23 cellular contexts compared by ENCODE assay signal in the genomic region with DNA sequence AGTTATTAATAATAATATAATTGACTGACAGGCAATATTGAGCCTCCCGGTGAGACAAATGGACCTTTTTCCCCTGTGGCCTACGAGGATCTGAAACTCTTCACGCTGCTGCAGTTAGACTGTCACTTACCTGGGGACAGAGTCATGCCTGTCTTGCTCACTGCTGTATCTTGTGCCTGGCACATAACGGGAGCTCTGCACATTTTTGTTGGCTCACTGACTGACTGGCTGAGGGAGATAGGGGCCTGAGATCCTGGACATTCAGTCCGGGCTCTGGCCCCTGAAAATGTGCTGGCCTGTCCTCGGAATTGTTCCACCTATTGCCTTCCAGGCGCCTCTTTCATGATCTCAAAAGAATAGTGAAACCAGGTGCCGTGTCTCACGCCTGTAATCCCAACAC. TPM values are rescaled to one million over a fixed set of nuclear protein-coding genes. Genes with fewer than 3 reads are reported as not detected.
DNase-seq lines count a peak whose midpoint lies in the region; ATAC-seq and TF ChIP-seq lines count a peak whose summit lies in the region.
"Had no signal": no experiment of that assay in that cellular context is flagged by ENCODE, and none has a peak within 500 bp of the region (broad histone marks: within the 10 kb centered on the region; RNA-seq: fewer than 3 reads in every experiment).

No MANE protein-coding gene starts in this region.

- H3K4me1 ChIP-seq in Peyer's patch (peaks cover 0 to 6% (median 0%) of the 10 kb centered on the region in 4 donors), spleen (peaks cover 0 to 36% (median 6%) of the 10 kb centered on the region in 6 donors), aorta (ENCODE audit: control insufficient read depth in 1 of 2, insufficient read depth in 2 of 2, low read length in 2 of 2) (no peaks in the 10 kb centered on the region)
- H3K4me1 ChIP-seq: ascending aorta, SJCRH30 had no signal

- CTCF ChIA-PET in activated CD4-positive, alpha-beta T cell treated with anti-CD3 and anti-CD28 coated beads for 36 hours (lab: Charles Lee): interaction anchor here (0.5 to 2.0 kb wide), 9 partner anchors 9 to 526 kb away, joined by 3 to 14 read pairs (median 5); no protein-coding TSS in a partner anchor
- CTCF ChIA-PET in activated naive CD4-positive, alpha-beta T cell treated with anti-CD3 and anti-CD28 coated beads, Interleukin-2, amount 10 ng/mL, durations not matched to agents 7 days and 5 days (lab: Charles Lee): interaction anchor here (0.8 to 8.2 kb wide), 5 partner anchors 10 to 54 kb away, joined by 3 to 76 read pairs (median 14); a partner anchor contains a TSS

- peak; percentile 64 for DNase-seq in activated CD4-positive, alpha-beta T cell treated with anti-CD3 and anti-CD28 coated beads for 36 hours
- no peak for DNase-seq in activated CD4-positive, alpha-beta T cell treated with anti-CD3 and anti-CD28 coated beads, Interleukin-2, amount 50 U/mL, for 4 hours
- DNase-seq in Peyer's patch: no peak
- no peak for DNase-seq in activated naive CD4-positive, alpha-beta T cell treated with anti-CD3 and anti-CD28 coated beads, Interleukin-2, amount 10 ng/mL, durations not matched to agents 7 days and 5 days
- DNase-seq in spleen: no peak
- DNase-seq in aorta: no peak
- no peak for DNase-seq in NCI-H2107 treated with DMSO at 0.1 percent for 48 hours (lab: John Stamatoyannopoulos, UW; ENCODE audit: unreplicated experiment)
- DNase-seq: 8988T, DMS53, glutamatergic neuron, NCI-H1694, SJCRH30, T1000, trophoblast cell had no signal

- H3K4me3 Mint-ChIP-seq in activated CD4-positive, alpha-beta T cell treated with anti-CD3 and anti-CD28 coated beads for 36 hours: peak overlapping the region; percentile 83
- H3K4me3 Mint-ChIP-seq in activated naive CD4-positive, alpha-beta T cell treated with anti-CD3 and anti-CD28 coated beads, Interleukin-2, amount 10 ng/mL, durations not matched to agents 7 days and 5 days: peak overlapping the region; percentile 81

- H3K27me3 ChIP-seq in Peyer's patch: no peaks in the 10 kb centered on the region
- H3K27me3 ChIP-seq in spleen (replicated peaks in 1 of 7): peaks cover 0 to 14% (median 0%) of the 10 kb centered on the region in 7 donors
- H3K27me3 ChIP-seq in aorta (ENCODE audit: control insufficient read depth in 1 of 2, insufficient read depth in 2 of 2, low read length in 1 of 2): no peaks in the 10 kb centered on the region
- H3K27me3 ChIP-seq: ascending aorta, BLaER1, SJCRH30 had no signal

- H3K36me3 Mint-ChIP-seq in activated CD4-positive, alpha-beta T cell treated with anti-CD3 and anti-CD28 coated beads for 36 hours (ENCODE audit: low read depth): peaks cover 65% of the 10 kb centered on the region
- peaks cover 66% of the 10 kb centered on the region for H3K36me3 Mint-ChIP-seq in activated naive CD4-positive, alpha-beta T cell treated with anti-CD3 and anti-CD28 coated beads, Interleukin-2, amount 10 ng/mL, durations not matched to agents 7 days and 5 days

- no peaks in the 10 kb centered on the region for H3K9me3 ChIP-seq in Peyer's patch
- no peaks in the 10 kb centered on the region for H3K9me3 ChIP-seq in spleen
- no peaks in the 10 kb centered on the region for H3K9me3 ChIP-seq in aorta (ENCODE audit: control insufficient read depth, low read length)
- H3K9me3 ChIP-seq: ascending aorta, BLaER1, SJCRH30 had no signal

- TF ChIP-seq CTCF in Peyer's patch (IDR thresholded peaks at IDR 0.05) (no peak), spleen (IDR thresholded peaks at IDR 0.05 in 8 of 11, conservative IDR thresholded peaks at IDR 0.05 in 3 of 11) (no peak)

- H3K4me3 ChIP-seq in Peyer's patch: peak overlapping the region in 2 of 4 donors; percentile 28 to 33
- peak overlapping the region in 3 of 8 donors; percentile 39 to 67 (median 40) for H3K4me3 ChIP-seq in spleen
- no peak overlapping the region for H3K4me3 ChIP-seq in aorta (ENCODE audit: low read length in 2 of 2)
- H3K4me3 ChIP-seq: ascending aorta, BLaER1, coronary artery, SJCRH30 had no signal

- intact Hi-C loops in activated CD4-positive, alpha-beta T cell treated with anti-CD3 and anti-CD28 coated beads for 36 hours (cut with DNase I, micrococcal nuclease): loop anchor here (2.0 to 5.0 kb wide), 6 partner anchors 58 to 584 kb away; a partner anchor contains a TSS
- intact Hi-C loops in spleen (cut with DNase I; ENCODE audit: low total_unique reads) (no loop called here), aorta (cut with DNase I) (no loop called here)

- ATAC-seq in activated CD4-positive, alpha-beta T cell treated with anti-CD3 and anti-CD28 coated beads for 36 hours: peak; percentile 31
- ATAC-seq in GM18907 (IDR thresholded peaks at IDR 0.05; ENCODE audit: unreplicated experiment) (no peak), aorta (ENCODE audit: low FRiP score) (no peak)

- H3K4me1 Mint-ChIP-seq in activated CD4-positive, alpha-beta T cell treated with anti-CD3 and anti-CD28 coated beads for 36 hours: peaks cover 54% of the 10 kb centered on the region
- peaks cover 70% of the 10 kb centered on the region for H3K4me1 Mint-ChIP-seq in activated naive CD4-positive, alpha-beta T cell treated with anti-CD3 and anti-CD28 coated beads, Interleukin-2, amount 10 ng/mL, durations not matched to agents 7 days and 5 days

- H3K27ac ChIP-seq in Peyer's patch: peak overlapping the region; percentile 42 to 76 (median 69)
- H3K27ac ChIP-seq in spleen: peak overlapping the region; percentile 1 to 89 (median 66)
- no peak overlapping the region for H3K27ac ChIP-seq in aorta (ENCODE audit: low read depth in 1 of 2, low read length in 2 of 2)
- H3K27ac ChIP-seq: ascending aorta, BLaER1, coronary artery, epithelial cell of prostate, SJCRH30 had no signal

- H3K27me3 Mint-ChIP-seq in activated CD4-positive, alpha-beta T cell treated with anti-CD3 and anti-CD28 coated beads for 36 hours: no peaks in the 10 kb centered on the region
- H3K27me3 Mint-ChIP-seq in activated naive CD4-positive, alpha-beta T cell treated with anti-CD3 and anti-CD28 coated beads, Interleukin-2, amount 10 ng/mL, durations not matched to agents 7 days and 5 days: peaks cover 4% of the 10 kb centered on the region

- POLR2A ChIA-PET in activated CD4-positive, alpha-beta T cell treated with anti-CD3 and anti-CD28 coated beads for 36 hours (lab: Charles Lee): interaction anchor here (0.7 to 3.8 kb wide), 4 partner anchors 39 to 292 kb away, joined by 3 to 23 read pairs (median 4); a partner anchor contains a TSS

- no peak for TF ChIP-seq POLR2A in Peyer's patch (IDR thresholded peaks at IDR 0.05)
- TF ChIP-seq POLR2A in spleen (IDR thresholded peaks at IDR 0.05): no peak

- peak overlapping the region; percentile 100 for H3K27ac Mint-ChIP-seq in activated CD4-positive, alpha-beta T cell treated with anti-CD3 and anti-CD28 coated beads for 36 hours
- H3K27ac Mint-ChIP-seq in activated naive CD4-positive, alpha-beta T cell treated with anti-CD3 and anti-CD28 coated beads, Interleukin-2, amount 10 ng/mL, durations not matched to agents 7 days and 5 days: peak overlapping the region; percentile 100

- WGBS in spleen, 5 donors: 48 to 79% (median 69%) methylated on average over 8 to 9 of the region's 9 CpGs
- 67 to 74% methylated on average over 9 of the region's 9 CpGs for WGBS in aorta, 2 donors

- H3K36me3 ChIP-seq in Peyer's patch: no peaks in the 10 kb centered on the region
- H3K36me3 ChIP-seq in spleen: no peaks in the 10 kb centered on the region
- H3K36me3 ChIP-seq in aorta (ENCODE audit: control insufficient read depth in 1 of 2, insufficient read depth in 2 of 2, low read length in 1 of 2): no peaks in the 10 kb centered on the region
- H3K36me3 ChIP-seq: ascending aorta, BLaER1, SJCRH30 had no signal

- no peaks in the 10 kb centered on the region for H3K9me3 Mint-ChIP-seq in activated CD4-positive, alpha-beta T cell treated with anti-CD3 and anti-CD28 coated beads for 36 hours (ENCODE audit: low read depth)
- no peaks in the 10 kb centered on the region for H3K9me3 Mint-ChIP-seq in activated naive CD4-positive, alpha-beta T cell treated with anti-CD3 and anti-CD28 coated beads, Interleukin-2, amount 10 ng/mL, durations not matched to agents 7 days and 5 days

RNA-seq across cellular contexts. Expression of a gene that starts 0.7 kb away (rescaled TPM):
- total RNA-seq in activated CD4-positive, alpha-beta T cell treated with anti-CD3 and anti-CD28 coated beads for 36 hours: 100 to 1,000 TPM; 305 to 331 TPM
- total RNA-seq in Peyer's patch (10 to 100 TPM; 15.4 to 26.6 (median 21.1) TPM), spleen (10 to 100 TPM; 27.3 to 70.0 (median 43.0) TPM), aorta (1 to 10 TPM; 3.0 to 3.9 TPM)
- polyA plus RNA-seq in spleen (10 to 100 TPM; 28.6 to 70.7 (median 31.7) TPM), aorta (1 to 10 TPM in 1 of 2 donors, under 1 TPM in 1; 0.36 to 3.3 TPM)
- total RNA-seq: ascending aorta, H1, lung microvascular endothelial cell, NCI-H460, SJCRH30 had no signal
- polyA plus RNA-seq: H1, neural cell had no signal

RNA-seq across cellular contexts. Expression of a gene that starts 0.9 kb away (rescaled TPM):
- 100 to 1,000 TPM; 141 to 146 TPM for total RNA-seq in activated CD4-positive, alpha-beta T cell treated with anti-CD3 and anti-CD28 coated beads for 36 hours
- 1 to 10 TPM; 4.7 to 7.0 (median 5.4) TPM for total RNA-seq in Peyer's patch
- total RNA-seq in spleen: 10 to 100 TPM; 15.7 to 30.5 (median 20.2) TPM
- 1 to 10 TPM; 1.4 to 3.9 (median 3.5) TPM for polyA plus RNA-seq in spleen
- total RNA-seq in aorta: 1 to 10 TPM; 1.1 to 3.0 TPM
- polyA plus RNA-seq in aorta: not detected
- total RNA-seq: ascending aorta, H1, lung microvascular endothelial cell, NCI-H460, SJCRH30 had no signal
- polyA plus RNA-seq: H1, neural cell had no signal

RNA-seq across cellular contexts. Expression of a gene that starts 16.2 kb away (rescaled TPM):
- 10 to 100 TPM; 44.2 to 50.7 TPM for total RNA-seq in activated CD4-positive, alpha-beta T cell treated with anti-CD3 and anti-CD28 coated beads for 36 hours
- total RNA-seq in Peyer's patch: 10 to 100 TPM; 47.7 to 60.1 (median 54.1) TPM
- total RNA-seq in spleen: 10 to 100 TPM; 31.8 to 55.6 (median 42.8) TPM
- 10 to 100 TPM; 13.0 to 17.8 (median 13.6) TPM for polyA plus RNA-seq in spleen
- 10 to 100 TPM; 33.4 to 35.2 TPM for total RNA-seq in aorta
- polyA plus RNA-seq in aorta: 10 to 100 TPM in 1 of 2 donors, 1 to 10 TPM in 1; 3.3 to 14.3 TPM

RNA-seq across cellular contexts. Expression of a gene that starts 38.7 kb away (rescaled TPM):
- total RNA-seq in activated CD4-positive, alpha-beta T cell treated with anti-CD3 and anti-CD28 coated beads for 36 hours: 100 to 1,000 TPM; 400 to 530 TPM
- total RNA-seq in Peyer's patch: 1 to 10 TPM; 6.6 to 9.9 (median 8.7) TPM
- total RNA-seq in spleen: 10 to 100 TPM; 49.1 to 89.2 (median 60.0) TPM
- polyA plus RNA-seq in spleen: 10 to 100 TPM; 20.5 to 51.4 (median 32.9) TPM
- 1 to 10 TPM; 2.3 to 5.2 TPM for total RNA-seq in aorta
- polyA plus RNA-seq in aorta: 1 to 10 TPM in 1 of 2 donors, under 1 TPM in 1; 0.43 to 2.5 TPM
- total RNA-seq: ascending aorta, H1, lung microvascular endothelial cell, NCI-H460, SJCRH30 had no signal
- polyA plus RNA-seq: H1, neural cell had no signal

RNA-seq across cellular contexts. Expression of a gene that starts 58.2 kb away (rescaled TPM):
- 100 to 1,000 TPM; 136 to 229 TPM for total RNA-seq in activated CD4-positive, alpha-beta T cell treated with anti-CD3 and anti-CD28 coated beads for 36 hours
- total RNA-seq in Peyer's patch (10 to 100 TPM; 38.5 to 89.8 (median 51.6) TPM), spleen (100 to 1,000 TPM in 4 of 7 donors, 10 to 100 TPM in 3; 34.5 to 154 (median 135) TPM), aorta (100 to 1,000 TPM in 1 of 2 donors, 10 to 100 TPM in 1; 98.4 to 107 TPM)
- polyA plus RNA-seq in spleen (100 to 1,000 TPM; 178 to 258 (median 232) TPM), aorta (100 to 1,000 TPM; 118 to 256 TPM)

Comparison
In these comparisons a context has a peak if more than half of its experiments do, and no peak if none do; other contexts are left out.
1. H3K27ac ChIP-seq: peak in Peyer's patch (4 of 4) and spleen (8 of 8); none in aorta (0 of 2).
2. RNA of a gene that starts 0.7 kb away (total RNA-seq): 305 to 331 TPM in activated CD4-positive, alpha-beta T cell treated with anti-CD3 and anti-CD28 coated beads for 36 hours; 27.3 to 70.0 TPM in spleen, 15.4 to 26.6 TPM in Peyer's patch and 3.0 to 3.9 TPM in aorta; every median in the first group is over 4 times any median in the second.
3. RNA of a gene that starts 0.9 kb away (total RNA-seq): 141 to 146 TPM in activated CD4-positive, alpha-beta T cell treated with anti-CD3 and anti-CD28 coated beads for 36 hours; 15.7 to 30.5 TPM in spleen, 4.7 to 7.0 TPM in Peyer's patch and 1.1 to 3.0 TPM in aorta; every median in the first group is over 4 times any median in the second.
4. intact Hi-C loops: an anchor here in activated CD4-positive, alpha-beta T cell treated with anti-CD3 and anti-CD28 coated beads for 36 hours (2.0 to 5.0 kb wide); none called in spleen and aorta.